In genomic region chr4:151012376-151012775, GRCh38 we compare ENCODE assay signal across 1 cellular context.
TF ChIP-seq lines count a peak whose summit lies in the region.

No MANE protein-coding gene starts in this region.

TF ChIP-seq in GM23338, 12 proteins besides CTCF, POLR2A, EP300 and RAD21:
- TF ChIP-seq ZNF462 (CRISPR knock-in tag; IDR thresholded peaks at IDR 0.05) (no peak), EZH2phosphoT487 (IDR thresholded peaks at IDR 0.05; ENCODE audit: unreplicated experiment) (no peak), NANOG (IDR thresholded peaks at IDR 0.05; ENCODE audit: borderline replicate concordance) (no peak), CREB1 (CRISPR knock-in tag; IDR thresholded peaks at IDR 0.05; ENCODE audit: low read depth) (no peak), POLR2AphosphoS5 (IDR thresholded peaks at IDR 0.05; ENCODE audit: low read depth) (no peak), JUNB (IDR thresholded peaks at IDR 0.05; ENCODE audit: unreplicated experiment) (no peak), ZNF331 (CRISPR knock-in tag; IDR thresholded peaks at IDR 0.05; ENCODE audit: low read depth) (no peak), ZNF114 (CRISPR knock-in tag; IDR thresholded peaks at IDR 0.05) (no peak)
